ENCODE assay signal across 8 cellular contexts in genomic region chr10:101467286-101467770, GRCh38.
DNase-seq lines count a peak whose midpoint lies in the region; ATAC-seq and TF ChIP-seq lines count a peak whose summit lies in the region.

No MANE protein-coding gene starts in this region.

- H3K18ac ChIP-seq in H9 (ENCODE audit: insufficient read length, low read depth, low read length) = no peak overlapping the region

- no peak overlapping the region for H3K4me3 ChIP-seq in fibroblast of lung (replicated peaks in 1 of 4; ENCODE audit: control extremely low read depth in 1 of 4, insufficient read depth in 1 of 4, low read depth in 3 of 4, low read length in 4 of 4)

- H2BK120ac ChIP-seq in H9 (ENCODE audit: low read depth, low read length, poor library complexity, severe bottlenecking) = no peak overlapping the region

- H3K9me3 ChIP-seq in H9 (ENCODE audit: control insufficient read depth, low read depth, low read length) = no peaks in the 10 kb centered on the region
- no peaks in the 10 kb centered on the region for H3K9me3 ChIP-seq in fibroblast of lung (ENCODE audit: control insufficient read depth, insufficient read depth, low read depth, low read length)

- no peak overlapping the region for H3K14ac ChIP-seq in H9 (ENCODE audit: insufficient read depth, low read length)

- H4K20me1 ChIP-seq in H9 (ENCODE audit: control insufficient read depth, insufficient read depth, insufficient read length) (no peaks in the 10 kb centered on the region), fibroblast of lung (ENCODE audit: control insufficient read depth, extremely low read depth, insufficient read depth, low read length) (no peaks in the 10 kb centered on the region)

- CTCF ChIA-PET in Calu3 (lab: Charles Lee) = interaction anchor here (0.6 to 1.8 kb wide), 10 partner anchors 22 to 426 kb away, joined by 3 to 21 read pairs (median 4); no protein-coding TSS in a partner anchor

- no peak overlapping the region for H4K5ac ChIP-seq in H9 (ENCODE audit: insufficient read length, low read depth, low read length)

- H2AFZ ChIP-seq in H9 (ENCODE audit: low read length) (no peak overlapping the region), fibroblast of lung (ENCODE audit: low read length) (no peak overlapping the region)

- no peak overlapping the region for H3K4ac ChIP-seq in H9 (ENCODE audit: low read depth, low read length)

- no peak overlapping the region for H2BK20ac ChIP-seq in H9 (ENCODE audit: low read depth, low read length, poor library complexity, severe bottlenecking)

- no peak overlapping the region for H2AK5ac ChIP-seq in H9 (ENCODE audit: insufficient read length, low read length)

- H3K27me3 Mint-ChIP-seq in Calu3 (ENCODE audit: unreplicated experiment) (no peaks in the 10 kb centered on the region), H9 (ENCODE audit: low read depth) (no peaks in the 10 kb centered on the region), nephron progenitor cell (ENCODE audit: low read depth, poor library complexity) (peaks cover 3% of the 10 kb centered on the region)
- H3K27me3 Mint-ChIP-seq in activated CD4-positive, alpha-beta T cell treated with anti-CD3 and anti-CD28 coated beads, Interleukin-2, amount 10 ng/mL, durations not matched to agents 24 days and 14 days = peaks cover 4% of the 10 kb centered on the region

- H2BK5ac ChIP-seq in H9 (ENCODE audit: insufficient read length, low read length) = no peak overlapping the region

- H3K27ac ChIP-seq in H9 (ENCODE audit: insufficient read length, low read depth, low read length) (no peak overlapping the region), fibroblast of lung (ENCODE audit: insufficient read depth, low read length) (no peak overlapping the region)

- BruUV-seq in Calu3 (replicated peaks; lab: Mats Ljungman, UMichigan) = no TSS peak

- H3K4me1 ChIP-seq in H9 (ENCODE audit: insufficient read depth, low read length) = peaks cover 4% of the 10 kb centered on the region; the same call in 1 of the 2 replicates
- H3K4me1 ChIP-seq in fibroblast of lung (ENCODE audit: control insufficient read depth, extremely low read depth, insufficient read depth, low read length) = no peaks in the 10 kb centered on the region

- no peaks in the 10 kb centered on the region for H3K9me3 Mint-ChIP-seq in Calu3 (ENCODE audit: low read depth, unreplicated experiment)
- no peaks in the 10 kb centered on the region for H3K9me3 Mint-ChIP-seq in H9
- H3K9me3 Mint-ChIP-seq in activated CD4-positive, alpha-beta T cell treated with anti-CD3 and anti-CD28 coated beads, Interleukin-2, amount 10 ng/mL, durations not matched to agents 24 days and 14 days = no peaks in the 10 kb centered on the region
- H3K9me3 Mint-ChIP-seq in nephron progenitor cell = no peaks in the 10 kb centered on the region

- no peak overlapping the region for H3K4me2 ChIP-seq in H9 (ENCODE audit: insufficient read depth, insufficient read length, low read length)
- peak overlapping the region; percentile 17 for H3K4me2 ChIP-seq in fibroblast of lung (ENCODE audit: extremely low read depth, insufficient read depth, low read length)

- no peak overlapping the region for H2BK12ac ChIP-seq in H9 (ENCODE audit: insufficient read length, low read depth, low read length)

- H3T11ph ChIP-seq in H9 (ENCODE audit: low read length) = no peak overlapping the region

- TF ChIP-seq CTCF in Calu3 (IDR thresholded peaks at IDR 0.05; ENCODE audit: unreplicated experiment) (peak; percentile 37), H9 (conservative IDR thresholded peaks at IDR 0.05) (peak; percentile 90), fibroblast of lung (conservative IDR thresholded peaks at IDR 0.05 in 1 of 2, IDR thresholded peaks at IDR 0.05 in 1 of 2; ENCODE audit: low read depth in 1 of 2, low read length in 2 of 2) (peak; percentile 96 to 97), nephron progenitor cell (IDR thresholded peaks at IDR 0.05) (peak; percentile 82)

- H3K4me1 Mint-ChIP-seq in Calu3 (ENCODE audit: low read depth, unreplicated experiment) (no peaks in the 10 kb centered on the region), H9 (peaks cover 20 to 39% of the 10 kb centered on the region in 2 experiments), nephron progenitor cell (peaks cover 36% of the 10 kb centered on the region)
- H3K4me1 Mint-ChIP-seq in activated CD4-positive, alpha-beta T cell treated with anti-CD3 and anti-CD28 coated beads, Interleukin-2, amount 10 ng/mL, durations not matched to agents 24 days and 14 days = no peaks in the 10 kb centered on the region

- H3K23ac ChIP-seq in H9 (ENCODE audit: insufficient read length, low read depth, low read length) = no peak overlapping the region

- H3K36me3 Mint-ChIP-seq in Calu3 (ENCODE audit: insufficient read depth, unreplicated experiment) = no peaks in the 10 kb centered on the region
- no peaks in the 10 kb centered on the region for H3K36me3 Mint-ChIP-seq in H9 (ENCODE audit: insufficient read depth in 1 of 3, low read depth in 3 of 3)
- no peaks in the 10 kb centered on the region for H3K36me3 Mint-ChIP-seq in activated CD4-positive, alpha-beta T cell treated with anti-CD3 and anti-CD28 coated beads, Interleukin-2, amount 10 ng/mL, durations not matched to agents 24 days and 14 days (ENCODE audit: low read depth)
- no peaks in the 10 kb centered on the region for H3K36me3 Mint-ChIP-seq in nephron progenitor cell (ENCODE audit: low read depth)

- H3K27ac Mint-ChIP-seq in Calu3 (ENCODE audit: unreplicated experiment) = no peak overlapping the region
- no peak overlapping the region for H3K27ac Mint-ChIP-seq in H9
- H3K27ac Mint-ChIP-seq in activated CD4-positive, alpha-beta T cell treated with anti-CD3 and anti-CD28 coated beads, Interleukin-2, amount 10 ng/mL, durations not matched to agents 24 days and 14 days = no peak overlapping the region
- no peak overlapping the region for H3K27ac Mint-ChIP-seq in nephron progenitor cell

- H3K36me3 ChIP-seq in fibroblast of lung (ENCODE audit: control insufficient read depth, insufficient read depth, low read length) = no peaks in the 10 kb centered on the region

- no CpG with 5 or more reads among the region's 3 CpGs for WGBS in H9 (ENCODE audit: extremely low coverage, insufficient read length, low lambda C conversion rate)

- no peaks in the 10 kb centered on the region for H3K27me3 ChIP-seq in H9 (ENCODE audit: insufficient read depth, low read length)
- no peaks in the 10 kb centered on the region for H3K27me3 ChIP-seq in fibroblast of lung (ENCODE audit: control insufficient read depth, insufficient read depth, low read length)

- H3K79me2 ChIP-seq in H9 (ENCODE audit: insufficient read depth, low read length) (no peaks in the 10 kb centered on the region), fibroblast of lung (ENCODE audit: control insufficient read depth, insufficient read depth, low read length) (no peaks in the 10 kb centered on the region)

- no peaks in the 10 kb centered on the region for H3K23me2 ChIP-seq in H9 (ENCODE audit: insufficient read length, low read depth, low read length, poor library complexity, severe bottlenecking)

- H4K91ac ChIP-seq in H9 (ENCODE audit: insufficient read length, low read depth, low read length) = no peak overlapping the region

- no peak overlapping the region for H4K8ac ChIP-seq in H9 (replicated peaks; ENCODE audit: insufficient read length, low read depth, low read length)

- DNase-seq in Calu3 (peak; percentile 25), H9 (peak; percentile 42), NCI-H345 (lab: John Stamatoyannopoulos, UW) (peak; percentile 71), fibroblast of lung (ENCODE audit: low read depth in 2 of 2) (peak; percentile 74 to 83), nephron progenitor cell (peak; percentile 25)
- peak; percentile 78 for DNase-seq in activated CD4-positive, alpha-beta T cell treated with anti-CD3 and anti-CD28 coated beads, Interleukin-2, amount 10 ng/mL, durations not matched to agents 24 days and 14 days

- no peak overlapping the region for H3K56ac ChIP-seq in H9 (ENCODE audit: insufficient read length, low read depth, low read length)

- intact Hi-C loops in Calu3 (cut with micrococcal nuclease; ENCODE audit: unreplicated experiment) = loop anchor here (2.0 kb wide), 1 partner anchor 167 kb away; no protein-coding TSS in a partner anchor
- intact Hi-C loops in activated CD4-positive, alpha-beta T cell treated with anti-CD3 and anti-CD28 coated beads, Interleukin-2, amount 10 ng/mL, durations not matched to agents 24 days and 14 days (cut with micrococcal nuclease) = loop anchor here (2.0 kb wide), 1 partner anchor 167 kb away; no protein-coding TSS in a partner anchor

- no peak for ATAC-seq in HG03469 (IDR thresholded peaks at IDR 0.05; ENCODE audit: unreplicated experiment)
- no peak for ATAC-seq in GM18502 (IDR thresholded peaks at IDR 0.05; ENCODE audit: poor library complexity, unreplicated experiment)

- no peak overlapping the region for H3K9ac ChIP-seq in H9 (ENCODE audit: extremely low read depth, insufficient read length, low read length)
- no peak overlapping the region for H3K9ac ChIP-seq in fibroblast of lung (ENCODE audit: insufficient read depth, low read length)

- no peak overlapping the region for H2BK15ac ChIP-seq in H9 (ENCODE audit: low read depth, low read length)

- no peaks in the 10 kb centered on the region for H3K79me1 ChIP-seq in H9 (ENCODE audit: insufficient read depth, low read depth, low read length, poor library complexity, severe bottlenecking)

- H3K4me3 Mint-ChIP-seq in Calu3 (ENCODE audit: low read depth, unreplicated experiment) (no peak overlapping the region), H9 (no peak overlapping the region), nephron progenitor cell (no peak overlapping the region)
- no peak overlapping the region for H3K4me3 Mint-ChIP-seq in activated CD4-positive, alpha-beta T cell treated with anti-CD3 and anti-CD28 coated beads, Interleukin-2, amount 10 ng/mL, durations not matched to agents 24 days and 14 days

Comparison
In these comparisons a context has a peak if more than half of its experiments do, and no peak if none do; other contexts are left out.
1. DNase-seq: peak in every context shown above with its lines; median percentile 78 in fibroblast of lung; 78 in activated CD4-positive, alpha-beta T cell treated with anti-CD3 and anti-CD28 coated beads, Interleukin-2, amount 10 ng/mL, durations not matched to agents 24 days and 14 days; 71 in NCI-H345; 42 in H9; 25 in Calu3; 25 in nephron progenitor cell.
2. CTCF ChIP-seq: peak in every context shown above with its lines; median percentile 96 in fibroblast of lung; 90 in H9; 82 in nephron progenitor cell; 37 in Calu3.